6 cellular contexts compared by ENCODE assay signal in the genomic region with DNA sequence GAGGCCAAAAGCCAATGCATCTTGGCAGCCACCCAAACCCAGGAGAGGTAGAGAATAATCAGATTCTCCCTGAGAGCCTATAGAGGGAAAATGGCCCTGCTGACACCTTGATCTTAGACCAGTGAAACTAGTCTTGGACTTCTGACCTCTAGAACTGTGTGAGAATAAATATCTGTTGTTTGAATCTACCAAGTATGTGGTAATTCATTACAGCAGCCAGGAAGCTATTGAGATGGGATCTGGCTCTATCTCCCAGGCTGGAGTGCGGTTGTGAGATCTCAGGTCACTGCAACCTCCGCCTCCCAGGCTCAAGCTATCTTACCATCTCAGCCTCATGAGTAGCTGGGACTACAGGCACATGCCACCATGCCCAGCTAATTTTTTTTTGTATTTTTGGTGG.
"Had no signal": no experiment of that assay in that cellular context is flagged by ENCODE, and none has a peak within 500 bp of the region (broad histone marks: within the 10 kb centered on the region; RNA-seq: fewer than 3 reads in every experiment).

No MANE protein-coding gene starts in this region.

- H3K27ac ChIP-seq: HL-60 had no signal

- DNase-seq: IMR-90, KBM-7, KG1 had no signal

- ATAC-seq: HepG2, K562 had no signal

- H3K4me3 ChIP-seq: K562 had no signal
